ENCODE assay signal across 16 cellular contexts in genomic region chr6:5231289-5231688, GRCh38.
"Had no signal": no experiment of that assay in that cellular context is flagged by ENCODE, and none has a peak within 500 bp of the region (broad histone marks: within the 10 kb centered on the region; RNA-seq: fewer than 3 reads in every experiment).

No MANE protein-coding gene starts in this region.

- H3K4me1 Mint-ChIP-seq: neural crest cell, T-cell had no signal

- H3K36me3 Mint-ChIP-seq: activated naive CD4-positive, alpha-beta T cell treated with anti-CD3 and anti-CD28 coated beads, Interleukin-2, amount 50 U/mL, for 72 hours had no signal

- DNase-seq: activated CD4-positive, alpha-beta T cell treated with anti-CD3 and anti-CD28 coated beads, Interleukin-2, amount 10 ng/mL, durations not matched to agents 7 days and 5 days; activated effector memory CD4-positive, alpha-beta T cell treated with Interleukin-2 at 50 U/mL for 16 hours; activated T-cell treated with anti-CD3 and anti-CD28 coated beads, Interleukin-2, amount 50 U/mL, for 1 hour; amniotic stem cell; foreskin melanocyte; heart left ventricle; kidney; left ventricle myocardium inferior; ovary; stimulated activated CD4-positive, alpha-beta T cell treated with anti-CD3 and anti-CD28 coated beads, Interleukin-2, amount 100 ng/mL, for 48 hours; stimulated activated naive CD8-positive, alpha-beta T cell treated with anti-CD3 and anti-CD28 coated beads, Interleukin-15, Interleukin-2, amounts not matched to agents 100 U/mL and 50 U/mL, for 24 hours; T-cell; T1000; upper lobe of right lung had no signal

- H3K4me3 Mint-ChIP-seq: activated CD4-positive, alpha-beta T cell treated with anti-CD3 and anti-CD28 coated beads, Interleukin-2, amount 10 ng/mL, durations not matched to agents 7 days and 5 days; neural crest cell; T-cell had no signal

- H3K27me3 Mint-ChIP-seq: activated CD4-positive, alpha-beta T cell treated with anti-CD3 and anti-CD28 coated beads, Interleukin-2, amount 10 ng/mL, durations not matched to agents 7 days and 5 days; T-cell had no signal

- H3K27ac Mint-ChIP-seq: activated CD4-positive, alpha-beta T cell treated with anti-CD3 and anti-CD28 coated beads, Interleukin-2, amount 10 ng/mL, durations not matched to agents 7 days and 5 days; T-cell had no signal

- H3K9me3 ChIP-seq: heart left ventricle, left ventricle myocardium inferior, ovary, upper lobe of right lung had no signal

- FAIRE-seq: kidney had no signal

- H3K4me1 ChIP-seq: upper lobe of right lung had no signal

- ATAC-seq: activated naive CD4-positive, alpha-beta T cell treated with anti-CD3 and anti-CD28 coated beads, Interleukin-2, amount 50 U/mL, for 72 hours; heart left ventricle; stimulated activated naive CD8-positive, alpha-beta T cell treated with anti-CD3 and anti-CD28 coated beads, Interleukin-15, Interleukin-2, amounts not matched to agents 100 U/mL and 50 U/mL, for 24 hours; T-cell; upper lobe of right lung had no signal

- H3K27me3 ChIP-seq: heart left ventricle, ovary, upper lobe of right lung had no signal

- H3K9me3 Mint-ChIP-seq: activated CD4-positive, alpha-beta T cell treated with anti-CD3 and anti-CD28 coated beads, Interleukin-2, amount 10 ng/mL, durations not matched to agents 7 days and 5 days; activated naive CD4-positive, alpha-beta T cell treated with anti-CD3 and anti-CD28 coated beads, Interleukin-2, amount 50 U/mL, for 72 hours; neural crest cell; T-cell had no signal

- H3K27ac ChIP-seq: heart left ventricle, left ventricle myocardium inferior, ovary, upper lobe of right lung had no signal

- H3K4me3 ChIP-seq: heart left ventricle, left ventricle myocardium inferior, ovary, upper lobe of right lung had no signal

- H3K36me3 ChIP-seq: ovary had no signal
